ENCODE assay signal across 24 cellular contexts in the genomic region with DNA sequence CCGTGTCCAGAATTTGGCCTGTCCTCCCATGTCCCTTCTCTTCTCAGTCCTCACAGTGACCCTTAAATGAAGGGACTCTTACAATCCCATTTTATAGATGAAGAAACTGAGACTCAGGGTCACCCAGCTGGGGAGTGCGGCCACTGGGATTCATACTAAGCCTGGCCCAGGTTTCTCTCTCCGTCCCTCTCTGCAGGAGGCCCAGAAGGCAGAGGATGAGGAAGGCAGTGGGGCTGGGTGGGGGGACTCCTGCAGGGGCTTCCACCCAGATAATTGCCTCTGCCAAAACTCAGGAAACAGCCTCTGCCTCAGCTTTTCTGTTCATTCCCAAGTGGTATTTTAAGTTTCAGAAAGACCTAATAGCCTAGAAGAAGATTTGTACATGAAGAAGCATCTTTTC.
"Had no signal": no experiment of that assay in that cellular context is flagged by ENCODE, and none has a peak within 500 bp of the region (broad histone marks: within the 10 kb centered on the region; RNA-seq: fewer than 3 reads in every experiment).

No MANE protein-coding gene starts in this region.

- H3K4me1 Mint-ChIP-seq: activated CD4-positive, alpha-beta T cell treated with anti-CD3 and anti-CD28 coated beads for 36 hours had no signal

- H3K27ac Mint-ChIP-seq: activated CD4-positive, alpha-beta T cell treated with anti-CD3 and anti-CD28 coated beads for 36 hours; activated naive CD8-positive, alpha-beta T cell; activated T-cell treated with anti-CD3 and anti-CD28 coated beads, Interleukin-2, amount 50 U/mL, for 72 hours; activated T-helper 2 cell treated with anti-CD3 and anti-CD28 coated beads, Interferon-gamma antibody, Interleukin-2, Interleukin-4, amounts not matched to agents 10 μg/mL and 5 μg/mL and 100 μg/mL, durations not matched to agents 14 hours and 24 hours and 36 hours had no signal

- H3K27ac ChIP-seq: brain microvascular endothelial cell, cardiac muscle cell, SJCRH30, WERI-Rb-1 had no signal

- DNase-seq: activated CD4-positive, alpha-beta T cell treated with anti-CD3 and anti-CD28 coated beads for 36 hours; activated CD4-positive, alpha-beta T cell treated with anti-CD3 and anti-CD28 coated beads, Interleukin-2, amount 50 U/mL, for 4 hours; activated naive CD4-positive, alpha-beta T cell; activated T-cell treated with anti-CD3 and anti-CD28 coated beads, Interleukin-2, amount 50 U/mL, for 72 hours; brain microvascular endothelial cell; Kasumi-1; KBM-7; NCI-H1048; NCI-H146; NCI-H187 treated with DMSO at 0.1 percent for 48 hours; NCI-H2081 treated with DMSO at 0.1 percent for 48 hours; NCI-H2227 treated with DMSO at 0.1 percent for 48 hours; NCI-H526 treated with DMSO at 0.1 percent for 48 hours; NK-92 treated with Interleukin-12 subunit alpha and Interleukin-12 subunit beta, amount 100 ng/mL, for 24 hours; OCI-M1; Right ventricle myocardium superior; RPMI8226; SJCRH30; SK-N-SH; T-helper 1 cell; WERI-Rb-1 had no signal

- H3K4me3 Mint-ChIP-seq: activated CD4-positive, alpha-beta T cell treated with anti-CD3 and anti-CD28 coated beads for 36 hours; activated naive CD8-positive, alpha-beta T cell; activated T-cell treated with anti-CD3 and anti-CD28 coated beads, Interleukin-2, amount 50 U/mL, for 72 hours had no signal

- H3K4me3 ChIP-seq: cardiac muscle cell, SJCRH30 had no signal
